ENCODE assay signal across 10 cellular contexts in genomic region chr5:157308826-157309465, GRCh38. TPM values are rescaled to one million over a fixed set of nuclear protein-coding genes. Genes with fewer than 3 reads are reported as not detected.
DNase-seq lines count a peak whose midpoint lies in the region; ATAC-seq and TF ChIP-seq lines count a peak whose summit lies in the region.
"Had no signal": no experiment of that assay in that cellular context is flagged by ENCODE, and none has a peak within 500 bp of the region (broad histone marks: within the 10 kb centered on the region; RNA-seq: fewer than 3 reads in every experiment).

No MANE protein-coding gene starts in this region.

- no peak overlapping the region for H3K4me3 ChIP-seq in CD4-positive, alpha-beta memory T cell (ENCODE audit: low read length in 2 of 2)
- no peak overlapping the region for H3K4me3 ChIP-seq in fibroblast of mammary gland (ENCODE audit: control insufficient read depth, low read depth, low read length)

- H3K9me3 ChIP-seq in CD4-positive, alpha-beta memory T cell (ENCODE audit: control insufficient read depth in 1 of 2, low read length in 2 of 2), result no peaks in the 10 kb centered on the region

- peaks cover 65 to 67% of the 10 kb centered on the region in 2 donors for H3K36me3 Mint-ChIP-seq in CD4-positive, alpha-beta memory T cell

- CTCF ChIA-PET in CD4-positive, alpha-beta memory T cell (lab: Charles Lee; ENCODE audit: partially characterized antibody), result interaction anchor here (0.7 to 12.5 kb wide), 16 partner anchors 10 to 398 kb away, joined by 3 to 237 read pairs (median 6); partner anchors contain the start of gene MED7
- CTCF ChIA-PET in HEK293T (lab: Yijun Ruan, JAX), result no interaction called here

- peaks cover 49 to 77% (median 64%) of the 10 kb centered on the region in 4 donors for H3K4me1 Mint-ChIP-seq in CD4-positive, alpha-beta memory T cell

- H3K4me3 Mint-ChIP-seq in CD4-positive, alpha-beta memory T cell, result peak overlapping the region in 6 of 8 donors; percentile 21 to 76 (median 57)
- H3K4me3 Mint-ChIP-seq: activated T-cell treated with anti-CD3 and anti-CD28 coated beads, Interleukin-2, amount 50 U/mL, for 4 hours had no signal

- peaks cover 68% of the 10 kb centered on the region for H3K4me1 ChIP-seq in CD4-positive, alpha-beta memory T cell (ENCODE audit: insufficient read depth, low read length)

- H3K27me3 Mint-ChIP-seq in CD4-positive, alpha-beta memory T cell, result no peaks in the 10 kb centered on the region

- no peaks in the 10 kb centered on the region for H3K27me3 ChIP-seq in CD4-positive, alpha-beta memory T cell (ENCODE audit: insufficient read depth, low read length)

- peak; percentile 37 to 60 (median 50) for DNase-seq in CD4-positive, alpha-beta memory T cell
- DNase-seq in OCI-M1 (lab: John Stamatoyannopoulos, UW) (peak; percentile 6), fibroblast of mammary gland (ENCODE audit: low read depth) (peak; percentile 73), NCI-H774 (lab: John Stamatoyannopoulos, UW) (no peak), iPS-NIHi7 (ENCODE audit: extremely low spot score) (no peak), HEK293T (ENCODE audit: extremely low spot score) (no peak)
- DNase-seq in NK-92 treated with Interleukin-12 subunit alpha and Interleukin-12 subunit beta, amount 100 ng/mL, for 24 hours (lab: John Stamatoyannopoulos, UW), result no peak
- DNase-seq: activated T-cell treated with anti-CD3 and anti-CD28 coated beads, Interleukin-2, amount 50 U/mL, for 4 hours; NCI-H2171 had no signal

- peak; percentile 52 for ATAC-seq in GM19438 (IDR thresholded peaks at IDR 0.05; ENCODE audit: low read depth, unreplicated experiment)

- POLR2A ChIA-PET in CD4-positive, alpha-beta memory T cell (lab: Charles Lee; ENCODE audit: partially characterized antibody), result interaction anchor here (1.4 to 8.3 kb wide), 10 partner anchors 11 to 166 kb away, joined by 4 to 96 read pairs (median 16); partner anchors contain the start of genes CYFIP2, ITK and MED7
- POLR2A ChIA-PET in HEK293T (lab: Yijun Ruan, JAX), result no interaction called here

- H3K9me3 Mint-ChIP-seq in CD4-positive, alpha-beta memory T cell, result no peaks in the 10 kb centered on the region
- H3K9me3 Mint-ChIP-seq: activated T-cell treated with anti-CD3 and anti-CD28 coated beads, Interleukin-2, amount 50 U/mL, for 4 hours had no signal

- peak overlapping the region; percentile 79 to 97 (median 86) for H3K27ac Mint-ChIP-seq in CD4-positive, alpha-beta memory T cell

- peak overlapping the region; percentile 27 for H3K27ac ChIP-seq in CD4-positive, alpha-beta memory T cell (ENCODE audit: low read depth, low read length)

- intact Hi-C loops in CD4-positive, alpha-beta memory T cell (cut with micrococcal nuclease), result no loop called here

- TF ChIP-seq CTCF in fibroblast of mammary gland (conservative IDR thresholded peaks at IDR 0.05; ENCODE audit: control insufficient read depth, insufficient read depth, low read depth, low read length), result no peak

- peaks cover 44% of the 10 kb centered on the region for H3K36me3 ChIP-seq in CD4-positive, alpha-beta memory T cell (ENCODE audit: insufficient read depth, low read length)

TF ChIP-seq in HEK293T, 16 proteins besides CTCF, POLR2A, EP300 and RAD21:
- TF ChIP-seq PKNOX1 (IDR thresholded peaks at IDR 0.05) (no peak), ELF4 (IDR thresholded peaks at IDR 0.05) (no peak), ZNF384 (IDR thresholded peaks at IDR 0.05) (no peak), NFRKB (IDR thresholded peaks at IDR 0.05) (no peak), ARNT (IDR thresholded peaks at IDR 0.05) (no peak), FOXK2 (IDR thresholded peaks at IDR 0.05) (no peak), L3MBTL2 (conservative IDR thresholded peaks at IDR 0.05) (no peak), TARDBP (IDR thresholded peaks at IDR 0.05) (no peak), CTBP1 (IDR thresholded peaks at IDR 0.05; ENCODE audit: borderline replicate concordance) (no peak), SUZ12 (IDR thresholded peaks at IDR 0.05) (no peak), HDGF (IDR thresholded peaks at IDR 0.05; ENCODE audit: borderline replicate concordance) (no peak), BHLHE40 (IDR thresholded peaks at IDR 0.05; ENCODE audit: borderline replicate concordance) (no peak), LEF1 (IDR thresholded peaks at IDR 0.05; ENCODE audit: borderline replicate concordance) (no peak), SP1 (IDR thresholded peaks at IDR 0.05) (no peak), FOXM1 (IDR thresholded peaks at IDR 0.05; ENCODE audit: borderline replicate concordance) (no peak)

RNA-seq across cellular contexts. Expression of gene CYFIP2, which starts 43.0 kb away (rescaled TPM):
- 100 to 1,000 TPM; 317 to 325 TPM for total RNA-seq in CD4-positive, alpha-beta memory T cell
- polyA plus RNA-seq in CD4-positive, alpha-beta memory T cell, result 100 to 1,000 TPM; 432 to 516 TPM

Comparison
In these comparisons a context has a peak if more than half of its experiments do, and no peak if none do; other contexts are left out.
1. DNase-seq: peak in CD4-positive, alpha-beta memory T cell (5 of 5), OCI-M1 (single experiment) and fibroblast of mammary gland (single experiment); none in NCI-H774 (single experiment), NK-92 treated with Interleukin-12 subunit alpha and Interleukin-12 subunit beta, amount 100 ng/mL, for 24 hours (single experiment), iPS-NIHi7 (single experiment) and HEK293T (single experiment).